9 cellular contexts compared by ENCODE assay signal in genomic region chrX:10106801-10107200, GRCh38. TPM values are rescaled to one million over a fixed set of nuclear protein-coding genes. Genes with fewer than 3 reads are reported as not detected.
DNase-seq lines count a peak whose midpoint lies in the region; ATAC-seq and TF ChIP-seq lines count a peak whose summit lies in the region.
"Had no signal": no experiment of that assay in that cellular context is flagged by ENCODE, and none has a peak within 500 bp of the region (broad histone marks: within the 10 kb centered on the region; RNA-seq: fewer than 3 reads in every experiment).

No MANE protein-coding gene starts in this region.

- intact Hi-C loops in ascending aorta (cut with DNase I): no loop called here

- peaks cover 7% of the 10 kb centered on the region for H3K27me3 Mint-ChIP-seq in activated T-cell treated with anti-CD3 and anti-CD28 coated beads, Interleukin-2, amount 50 U/mL, for 72 hours (ENCODE audit: low read depth)

- H3K4me3 ChIP-seq in ascending aorta: no peak overlapping the region

- H3K9me3 ChIP-seq in ascending aorta: no peaks in the 10 kb centered on the region

- H3K36me3 Mint-ChIP-seq in activated T-cell treated with anti-CD3 and anti-CD28 coated beads, Interleukin-2, amount 50 U/mL, for 72 hours (ENCODE audit: insufficient read depth in 2 of 2): peaks cover 2 to 3% of the 10 kb centered on the region in 2 donors

- H3K27me3 ChIP-seq in ascending aorta: no peaks in the 10 kb centered on the region

- H3K36me3 ChIP-seq in ascending aorta: peaks cover 0 to 4% of the 10 kb centered on the region in 2 donors

- no peaks in the 10 kb centered on the region for H3K9me3 Mint-ChIP-seq in activated T-cell treated with anti-CD3 and anti-CD28 coated beads, Interleukin-2, amount 50 U/mL, for 72 hours

- peaks cover 55% of the 10 kb centered on the region for H3K4me1 Mint-ChIP-seq in activated T-cell treated with anti-CD3 and anti-CD28 coated beads, Interleukin-2, amount 50 U/mL, for 72 hours (ENCODE audit: low read depth)

- H3K27ac ChIP-seq in ascending aorta: no peak overlapping the region
- H3K27ac ChIP-seq: epithelial cell of prostate had no signal

- peak overlapping the region; percentile 86 for H3K27ac Mint-ChIP-seq in activated T-cell treated with anti-CD3 and anti-CD28 coated beads, Interleukin-2, amount 50 U/mL, for 72 hours

- DNase-seq in activated T-cell treated with anti-CD3 and anti-CD28 coated beads, Interleukin-2, amount 50 U/mL, for 72 hours: peak; percentile 54 to 57
- peak; percentile 54 for DNase-seq in stimulated activated CD4-positive, alpha-beta T cell treated with anti-CD3 and anti-CD28 coated beads, Interleukin-4, amount 100 ng/mL, for 1 hour
- DNase-seq in islet precursor cell (no peak), OCI-M1 (lab: John Stamatoyannopoulos, UW) (no peak), dedifferentiated amniotic fluid mesenchymal stem cell (ENCODE audit: extremely low spot score) (no peak), ascending aorta (ENCODE audit: low spot score in 2 of 2) (no peak)

- ATAC-seq in GM19351 (IDR thresholded peaks at IDR 0.05; ENCODE audit: unreplicated experiment): peak; percentile 48
- ATAC-seq in HG03175 (IDR thresholded peaks at IDR 0.05; ENCODE audit: unreplicated experiment): peak; percentile 53
- ATAC-seq in activated T-cell treated with anti-CD3 and anti-CD28 coated beads, Interleukin-2, amount 50 U/mL, for 72 hours (replicated peaks in 1 of 2): peak in 1 of 2 donors; percentile 40

- TF ChIP-seq CTCF in ascending aorta (IDR thresholded peaks at IDR 0.05): no peak

- H3K4me3 Mint-ChIP-seq in activated T-cell treated with anti-CD3 and anti-CD28 coated beads, Interleukin-2, amount 50 U/mL, for 72 hours: peak overlapping the region; percentile 25 to 74

- H3K4me1 ChIP-seq in ascending aorta: no peaks in the 10 kb centered on the region

RNA-seq across cellular contexts. Expression of gene CLCN4, which starts 50.0 kb away (rescaled TPM):
- total RNA-seq in activated T-cell treated with anti-CD3 and anti-CD28 coated beads, Interleukin-2, amount 50 U/mL, for 72 hours: under 1 TPM; 0.02 to 0.19 TPM
- 4.4 TPM for total RNA-seq in ascending aorta

Comparison
In these comparisons a context has a peak if more than half of its experiments do, and no peak if none do; other contexts are left out.
1. DNase-seq: peak in activated T-cell treated with anti-CD3 and anti-CD28 coated beads, Interleukin-2, amount 50 U/mL, for 72 hours (2 of 2) and stimulated activated CD4-positive, alpha-beta T cell treated with anti-CD3 and anti-CD28 coated beads, Interleukin-4, amount 100 ng/mL, for 1 hour (single experiment); none in islet precursor cell (single experiment), OCI-M1 (single experiment), dedifferentiated amniotic fluid mesenchymal stem cell (single experiment) and ascending aorta (0 of 2).